13 cellular contexts compared by ENCODE assay signal in genomic region chr10:104321716-104322415, GRCh38. TPM values are rescaled to one million over a fixed set of nuclear protein-coding genes. Genes with fewer than 3 reads are reported as not detected.
A peak's percentile ranks its signal among the peaks of the same experiment; 100 is the strongest.
DNase-seq lines count a peak whose midpoint lies in the region; ATAC-seq, FAIRE-seq and TF ChIP-seq lines count a peak whose summit lies in the region.
"Had no signal": no experiment of that assay in that cellular context is flagged by ENCODE, and none has a peak within 500 bp of the region (broad histone marks: within the 10 kb centered on the region; RNA-seq: fewer than 3 reads in every experiment).

No MANE protein-coding gene starts in this region.

- POLR2A ChIA-PET in AG04450 (lab: Yijun Ruan, JAX) (interaction anchor here (1.5 kb wide), 1 partner anchor 17 kb away, joined by 5 read pairs; the partner anchor contains the start of gene ITPRIP), HEK293 (lab: Yijun Ruan, JAX) (interaction anchor here (0.7 kb wide), 1 partner anchor 340 kb away, joined by 3 read pairs; no protein-coding TSS in a partner anchor), GM12878 (lab: Charles Lee) (interaction anchor here (0.7 to 1.4 kb wide), 4 partner anchors 11 to 299 kb away, joined by 3 to 4 read pairs (median 3); no protein-coding TSS in a partner anchor)

- H2BK5ac ChIP-seq in mesendoderm (ENCODE audit: low read length) = no peak overlapping the region

- SMC1A ChIA-PET in GM12878 (lab: Charles Lee; ENCODE audit: uncharacterized antibody, unreplicated experiment) = interaction anchor here (1.0 to 3.3 kb wide), 8 partner anchors 13 to 49 kb away, joined by 3 to 13 read pairs (median 4); partner anchors contain the start of gene ITPRIP

- no peak overlapping the region for H3K9ac ChIP-seq in GM12878 (ENCODE audit: control insufficient read depth, insufficient read depth, low read length)
- no peak overlapping the region for H3K9ac ChIP-seq in mesendoderm (ENCODE audit: low read length)

- no peak overlapping the region for H3K56ac ChIP-seq in mesendoderm (ENCODE audit: low read length)

- no peak overlapping the region for H2AK5ac ChIP-seq in mesendoderm (ENCODE audit: low read length)

- RAD21 ChIA-PET in GM12878 (lab: Charles Lee; ENCODE audit: unreplicated experiment) = interaction anchor here (0.7 to 1.4 kb wide), 5 partner anchors 14 to 193 kb away, joined by 3 to 15 read pairs (median 4); partner anchors contain the start of gene ITPRIP

- no peak overlapping the region for H2BK15ac ChIP-seq in mesendoderm (replicated peaks; ENCODE audit: low read depth)

- no peak overlapping the region for H3K18ac ChIP-seq in mesendoderm (ENCODE audit: low read length)

- no TSS peak for BruUV-seq in GM12878 (replicated peaks; lab: Mats Ljungman, UMichigan)

- H4K20me1 ChIP-seq in GM12878 (ENCODE audit: control insufficient read depth, insufficient read depth) = 0 out of 2 replicates have a peak, but pooled peaks cover 8% of the 10 kb centered on the region

- H3K27ac ChIP-seq in AG04450 (ENCODE audit: low read depth, low read length) (peak overlapping the region; percentile 39), HEK293 (ENCODE audit: extremely low read depth, low read depth, low read length) (no peak overlapping the region), GM12878 (ENCODE audit: control insufficient read depth, insufficient read depth) (no peak overlapping the region), mesendoderm (ENCODE audit: low read depth, low read length) (no peak overlapping the region), Peyer's patch (peak overlapping the region in 1 of 4 donors; percentile 47)

- H3K27me3 ChIP-seq in AG04450 (ENCODE audit: control insufficient read depth, insufficient read depth, low read length) = no peaks in the 10 kb centered on the region
- no peaks in the 10 kb centered on the region for H3K27me3 ChIP-seq in GM12878 (replicated peaks in 1 of 2; ENCODE audit: control insufficient read depth in 2 of 2, insufficient read depth in 2 of 2, low read length in 1 of 2)
- H3K27me3 ChIP-seq in mesendoderm (ENCODE audit: insufficient read depth, low read length, poor library complexity) = no peaks in the 10 kb centered on the region
- H3K27me3 ChIP-seq in Peyer's patch = no peaks in the 10 kb centered on the region

- no peak for TF ChIP-seq EP300 in GM12878 (IDR thresholded peaks at IDR 0.05; ENCODE audit: borderline replicate concordance in 1 of 2, control insufficient read depth in 1 of 2, low read depth in 2 of 2, low read length in 2 of 2)

- no peak overlapping the region for H3K4me3 ChIP-seq in AG04450 (ENCODE audit: low read depth, low read length)
- no peak overlapping the region for H3K4me3 ChIP-seq in HEK293 (ENCODE audit: low read depth, low read length)
- no peak overlapping the region; the same call in 1 of the 2 replicates for H3K4me3 ChIP-seq in GM12878
- no peak overlapping the region for H3K4me3 ChIP-seq in mesendoderm (ENCODE audit: low read length)
- H3K4me3 ChIP-seq in Peyer's patch = no peak overlapping the region

- H4K8ac ChIP-seq in mesendoderm (ENCODE audit: low read depth, low read length) = no peak overlapping the region

- H3K23ac ChIP-seq in mesendoderm (ENCODE audit: low read length) = peak overlapping the region; percentile 48

- ATAC-seq in GM12878 (peak; percentile 24), GM21390 (IDR thresholded peaks at IDR 0.05; ENCODE audit: unreplicated experiment) (no peak), GM18867 (IDR thresholded peaks at IDR 0.05; ENCODE audit: unreplicated experiment) (no peak)

- FAIRE-seq in GM12878 (lab: Jason Lieb, UNC) = no peak
- FAIRE-seq: endometrium had no signal

- no peak for TF ChIP-seq POLR2A in GM12878 (IDR thresholded peaks at IDR 0.05; ENCODE audit: low read depth, low read length)
- no peak for TF ChIP-seq POLR2A in Peyer's patch (IDR thresholded peaks at IDR 0.05)

- no peaks in the 10 kb centered on the region for H3K9me3 ChIP-seq in AG04450 (ENCODE audit: control insufficient read depth, insufficient read depth, low read length)
- H3K9me3 ChIP-seq in HEK293 (ENCODE audit: control insufficient read depth, insufficient read depth, low read depth, low read length) = no peaks in the 10 kb centered on the region
- no peaks in the 10 kb centered on the region for H3K9me3 ChIP-seq in GM12878 (replicated peaks; ENCODE audit: control insufficient read depth, insufficient read depth, low read length)
- no peaks in the 10 kb centered on the region for H3K9me3 ChIP-seq in Peyer's patch

- no peak overlapping the region for H3K4ac ChIP-seq in mesendoderm (ENCODE audit: low read depth, low read length)

- H2BK120ac ChIP-seq in mesendoderm (ENCODE audit: low read depth, low read length) = no peak overlapping the region

- H2AFZ ChIP-seq in GM12878 (ENCODE audit: control insufficient read depth, low read depth, low read length) = no peak overlapping the region

- H4K5ac ChIP-seq in mesendoderm (ENCODE audit: low read length) = no peak overlapping the region

- H3K79me1 ChIP-seq in mesendoderm (ENCODE audit: low read length) = peaks cover 47% of the 10 kb centered on the region

- TF ChIP-seq CTCF in AG04450 (IDR thresholded peaks at IDR 0.05; ENCODE audit: low read depth, low read length) = no peak
- no peak for TF ChIP-seq CTCF in HEK293 (tag by site-specific recombination; IDR thresholded peaks at IDR 0.05)
- no peak for TF ChIP-seq CTCF in GM12878 (IDR thresholded peaks at IDR 0.05 in 2 of 3, conservative IDR thresholded peaks at IDR 0.05 in 1 of 3; ENCODE audit: control insufficient read depth in 2 of 3, extremely low read depth in 1 of 3, insufficient read depth in 1 of 3, low read depth in 3 of 3, low read length in 3 of 3)
- TF ChIP-seq CTCF in Peyer's patch (IDR thresholded peaks at IDR 0.05) = no peak

- H3K79me2 ChIP-seq in GM12878 (ENCODE audit: control insufficient read depth, insufficient read depth, low read length) = peaks cover 18% of the 10 kb centered on the region
- peaks cover 92% of the 10 kb centered on the region for H3K79me2 ChIP-seq in mesendoderm (ENCODE audit: control insufficient read depth, insufficient read depth, low read length)

- peaks cover 2% of the 10 kb centered on the region; the same call in 1 of the 2 replicates for H3K4me1 ChIP-seq in HEK293 (ENCODE audit: control insufficient read depth, insufficient read depth, low read length)
- peaks cover 30% of the 10 kb centered on the region for H3K4me1 ChIP-seq in GM12878 (ENCODE audit: control insufficient read depth, insufficient read depth, low read length)
- H3K4me1 ChIP-seq in mesendoderm (ENCODE audit: control insufficient read depth, low read depth, low read length) = peaks cover 18% of the 10 kb centered on the region
- peaks cover 0 to 51% (median 26%) of the 10 kb centered on the region in 4 donors for H3K4me1 ChIP-seq in Peyer's patch

- CTCF ChIA-PET in AG04450 (lab: Charles Lee) (interaction anchor here (0.5 to 2.5 kb wide), 10 partner anchors 10 to 543 kb away, joined by 3 to 24 read pairs (median 4); partner anchors contain the start of gene SFR1), HEK293 (lab: Yijun Ruan, JAX) (interaction anchor here (1.2 to 3.4 kb wide), 4 partner anchors 16 to 30 kb away, joined by 4 to 21 read pairs (median 12); partner anchors contain the start of gene ITPRIP), GM12878 (lab: Yijun Ruan, JAX) (interaction anchor here (0.8 to 3.2 kb wide), 9 partner anchors 15 to 46 kb away, joined by 3 to 23 read pairs (median 4); partner anchors contain the start of genes CFAP58 and ITPRIP)

- intact Hi-C loops in GM12878 (cut with micrococcal nuclease; ENCODE audit: unreplicated experiment) = no loop called here

- 52% methylated on average over 8 of the region's 8 CpGs for WGBS in GM12878 (ENCODE audit: insufficient coverage, insufficient replicate concordance, low lambda C conversion rate, missing lambda C conversion rate)
- no CpG with 5 or more reads among the region's 8 CpGs for WGBS in mesendoderm (ENCODE audit: extremely low coverage, insufficient coverage, low lambda C conversion rate)

- TF ChIP-seq RAD21 in GM12878 (IDR thresholded peaks at IDR 0.05; ENCODE audit: insufficient read depth, low read depth, low read length) = no peak

- no peaks in the 10 kb centered on the region for H3K36me3 ChIP-seq in HEK293 (ENCODE audit: control insufficient read depth in 2 of 2, insufficient read depth in 1 of 2, low read length in 2 of 2)
- H3K36me3 ChIP-seq in GM12878 (ENCODE audit: control insufficient read depth in 2 of 2, insufficient read depth in 2 of 2, low read length in 1 of 2) = peaks cover 4 to 10% of the 10 kb centered on the region in 2 experiments; a peak in 3 of 4 replicates
- no peaks in the 10 kb centered on the region for H3K36me3 ChIP-seq in mesendoderm (ENCODE audit: control insufficient read depth, insufficient read depth, low read length)
- H3K36me3 ChIP-seq in Peyer's patch = no peaks in the 10 kb centered on the region

- peak overlapping the region; percentile 12; the same call in 1 of the 2 replicates for H3K4me2 ChIP-seq in GM12878 (ENCODE audit: control insufficient read depth, insufficient read depth)
- no peak overlapping the region for H3K4me2 ChIP-seq in mesendoderm (ENCODE audit: low read length)

- no peak for DNase-seq in AG04450 (ENCODE audit: low read depth, low spot score)
- no peak for DNase-seq in GM12878 (ENCODE audit: low read depth, low spot score)
- DNase-seq in mesendoderm = no peak
- DNase-seq in AG20443 (ENCODE audit: low spot score) = no peak
- DNase-seq in Peyer's patch = no peak
- DNase-seq: activated CD4-positive, CD25-positive, alpha-beta regulatory T cell treated with anti-CD3 and anti-CD28 coated beads, Interleukin-2, amount 50 U/mL, for 72 hours; DMS79 treated with DMSO at 0.1 percent for 48 hours; NCI-H774 had no signal

- in situ Hi-C loops in GM12878 (cut with MboI) = no loop called here

RNA-seq across cellular contexts. Expression of gene ITPRIP, which starts 16.4 kb away (rescaled TPM):
- polyA plus RNA-seq in AG04450 (2011; rRNA removed) = 18.8 and 22.9 TPM in 2 replicates
- 22.2 and 25.4 TPM in 2 replicates for polyA minus RNA-seq in AG04450 (2011; rRNA and poly(A)+ RNA removed)
- total RNA-seq in GM12878 (2013; cell fraction: nucleolus; rRNA removed) = 10.1 and 10.8 TPM in 2 replicates
- 4.4 and 5.6 TPM in 2 replicates for total RNA-seq in GM12878 (2014; rRNA removed)
- 2.3 and 2.4 TPM in 2 replicates for total RNA-seq in GM12878 (2014; rRNA removed; fragmentation: Illumina TruSeq; extraction: Trizol)
- total RNA-seq in GM12878 (2021) = 10.4 and 11.3 TPM in 2 replicates
- 3.9 TPM for polyA plus RNA-seq in GM12878 (2011; ENCODE audit: low read depth)
- 2.7 and 6.5 TPM in 2 replicates for polyA plus RNA-seq in GM12878 (2011; rRNA removed)
- 8.2 and 8.4 TPM in 2 replicates for polyA plus RNA-seq in GM12878 (2011; cell fraction: cytosol; rRNA removed)
- 7.0 and 8.2 TPM in 2 replicates for polyA plus RNA-seq in GM12878 (2011; cell fraction: nucleus; rRNA removed)
- 5.4 and 5.6 TPM in 2 replicates for polyA plus RNA-seq in GM12878 (2012)
- polyA plus RNA-seq in GM12878 (2014; fragmentation: Illumina TruSeq; extraction: Trizol) = 3.2 and 5.4 TPM in 2 replicates
- 1 to 10 TPM in 1 of 2 experiments, under 1 TPM in 1; 0.82 to 1.2 TPM for polyA plus RNA-seq in GM12878 (2014; fragmentation: Nextera tagmentation; extraction: Ambion mirVana)
- polyA plus RNA-seq in GM12878 (2014; rRNA removed) = 6.3 and 6.6 TPM in 2 replicates
- polyA plus RNA-seq in GM12878 (2016; fragmentation: Nextera tagmentation; extraction: Ambion mirVana) = 1 to 10 TPM; 8.6 to 8.7 TPM
- polyA minus RNA-seq in GM12878 (2011; rRNA and poly(A)+ RNA removed) = 10.6 and 13.5 TPM in 2 replicates
- 3.5 and 4.9 TPM in 2 replicates for polyA minus RNA-seq in GM12878 (2011; cell fraction: cytosol; rRNA and poly(A)+ RNA removed)
- polyA minus RNA-seq in GM12878 (2011; cell fraction: nucleus; rRNA and poly(A)+ RNA removed) = 10.6 and 17.2 TPM in 2 replicates
- 22.8 TPM for polyA plus RNA-seq in mesendoderm (2013, experiment 1 of 2)
- 22.4 TPM for polyA plus RNA-seq in mesendoderm (2013, experiment 2 of 2)
- total RNA-seq in Peyer's patch = 1 to 10 TPM; 2.8 to 9.9 (median 7.7) TPM

RNA-seq across cellular contexts. Expression of gene CFAP58, which starts 31.8 kb away (rescaled TPM):
- 0.35 and 0.51 TPM in 2 replicates for polyA plus RNA-seq in AG04450 (2011; rRNA removed)
- polyA minus RNA-seq in AG04450 (2011; rRNA and poly(A)+ RNA removed) = 0.35 and 0.78 TPM in 2 replicates
- total RNA-seq in GM12878 (2013; cell fraction: nucleolus; rRNA removed) = 1.1 and 2.5 TPM in 2 replicates
- 0.27 and 0.28 TPM in 2 replicates for total RNA-seq in GM12878 (2014; rRNA removed)
- 0.22 and 0.37 TPM in 2 replicates for total RNA-seq in GM12878 (2014; rRNA removed; fragmentation: Illumina TruSeq; extraction: Trizol)
- 0.19 and 0.26 TPM in 2 replicates for total RNA-seq in GM12878 (2021)
- 0.09 TPM for polyA plus RNA-seq in GM12878 (2011; ENCODE audit: low read depth)
- 0.19 and 0.39 TPM in 2 replicates for polyA plus RNA-seq in GM12878 (2011; rRNA removed)
- polyA plus RNA-seq in GM12878 (2011; cell fraction: cytosol; rRNA removed) = 0.12 and 0.13 TPM in 2 replicates
- 0.19 and 0.48 TPM in 2 replicates for polyA plus RNA-seq in GM12878 (2011; cell fraction: nucleus; rRNA removed)
- 0.15 and 0.28 TPM in 2 replicates for polyA plus RNA-seq in GM12878 (2012)
- polyA plus RNA-seq in GM12878 (2014; fragmentation: Illumina TruSeq; extraction: Trizol) = 0.35 and 1.1 TPM in 2 replicates
- polyA plus RNA-seq in GM12878 (2014; fragmentation: Nextera tagmentation; extraction: Ambion mirVana) = under 1 TPM; 0.03 to 0.11 TPM
- polyA plus RNA-seq in GM12878 (2014; rRNA removed) = 0.13 and 0.23 TPM in 2 replicates
- under 1 TPM; 0.04 to 0.24 TPM for polyA plus RNA-seq in GM12878 (2016; fragmentation: Nextera tagmentation; extraction: Ambion mirVana)
- polyA minus RNA-seq in GM12878 (2011; rRNA and poly(A)+ RNA removed) = 0.10 and 0.15 TPM in 2 replicates
- not detected in 2 replicates for polyA minus RNA-seq in GM12878 (2011; cell fraction: cytosol; rRNA and poly(A)+ RNA removed)
- polyA minus RNA-seq in GM12878 (2011; cell fraction: nucleus; rRNA and poly(A)+ RNA removed) = 0.12 TPM in 1 of 2 replicates, not detected in the other
- polyA plus RNA-seq in mesendoderm (2013, experiment 1 of 2) = 1.0 TPM
- 0.85 TPM for polyA plus RNA-seq in mesendoderm (2013, experiment 2 of 2)
- 1 to 10 TPM in 1 of 4 donors, not detected in 3; 2.5 TPM for total RNA-seq in Peyer's patch

RNA-seq across cellular contexts. Expression of gene GSTO2, which starts 52.9 kb away (rescaled TPM):
- polyA plus RNA-seq in AG04450 (2011; rRNA removed) (1.7 TPM in 2 replicates), GM12878 (2011; rRNA removed) (0.62 and 0.72 TPM in 2 replicates), GM12878 (2014; fragmentation: Illumina TruSeq; extraction: Trizol) (0.19 and 0.43 TPM in 2 replicates), GM12878 (2014; fragmentation: Nextera tagmentation; extraction: Ambion mirVana) (under 1 TPM; 0.16 to 0.53 TPM), GM12878 (2014; rRNA removed) (0.65 and 0.86 TPM in 2 replicates), GM12878 (2016; fragmentation: Nextera tagmentation; extraction: Ambion mirVana) (under 1 TPM; 0.18 to 0.79 TPM)
- 0.97 and 1.2 TPM in 2 replicates for polyA minus RNA-seq in AG04450 (2011; rRNA and poly(A)+ RNA removed)
- total RNA-seq in GM12878 (2013; cell fraction: nucleolus; rRNA removed) = 1.5 and 2.0 TPM in 2 replicates
- total RNA-seq in GM12878 (2014; rRNA removed) (0.51 and 0.65 TPM in 2 replicates), GM12878 (2014; rRNA removed; fragmentation: Illumina TruSeq; extraction: Trizol) (0.40 and 0.51 TPM in 2 replicates), GM12878 (2021) (0.26 and 0.48 TPM in 2 replicates), Peyer's patch (10 to 100 TPM in 3 of 4 donors, 1 to 10 TPM in 1; 9.1 to 15.5 (median 13.7) TPM)
- not detected for polyA plus RNA-seq in GM12878 (2011; ENCODE audit: low read depth)
- 0.45 and 0.93 TPM in 2 replicates for polyA plus RNA-seq in GM12878 (2011; cell fraction: cytosol; rRNA removed)
- 0.63 and 0.85 TPM in 2 replicates for polyA plus RNA-seq in GM12878 (2011; cell fraction: nucleus; rRNA removed)
- polyA plus RNA-seq in GM12878 (2012) = 0.31 and 0.39 TPM in 2 replicates
- 0.67 and 1.2 TPM in 2 replicates for polyA minus RNA-seq in GM12878 (2011; rRNA and poly(A)+ RNA removed)
- not detected in 2 replicates for polyA minus RNA-seq in GM12878 (2011; cell fraction: cytosol; rRNA and poly(A)+ RNA removed)
- polyA minus RNA-seq in GM12878 (2011; cell fraction: nucleus; rRNA and poly(A)+ RNA removed) = 0.36 and 0.67 TPM in 2 replicates
- polyA plus RNA-seq in mesendoderm (2013, experiment 1 of 2) = 13.4 TPM
- polyA plus RNA-seq in mesendoderm (2013, experiment 2 of 2) = 11.0 TPM
- total RNA-seq: myocyte had no signal
